26 cellular contexts compared by ENCODE assay signal in genomic region chr12:93274937-93275336, GRCh38.
"Had no signal": no experiment of that assay in that cellular context is flagged by ENCODE, and none has a peak within 500 bp of the region (broad histone marks: within the 10 kb centered on the region; RNA-seq: fewer than 3 reads in every experiment).

No MANE protein-coding gene starts in this region.

- H3K4me3 ChIP-seq: ascending aorta, breast epithelium, cardiac muscle cell, colonic mucosa had no signal

- FAIRE-seq: frontal cortex had no signal

- H3K4me1 Mint-ChIP-seq: activated CD4-positive, alpha-beta memory T cell treated with anti-CD3 and anti-CD28 coated beads, Interleukin-2, amount 10 ng/mL, durations not matched to agents 7 days and 5 days had no signal

- ATAC-seq: activated naive CD4-positive, alpha-beta T cell treated with anti-CD3 and anti-CD28 coated beads, Interleukin-2, amount 50 U/mL, for 72 hours; activated T-cell treated with anti-CD3 and anti-CD28 coated beads, Interleukin-2, amount 50 U/mL, for 72 hours; esophagus mucosa had no signal

- H3K36me3 ChIP-seq: ascending aorta, breast epithelium, cardiac muscle cell, colonic mucosa had no signal

- H3K9me3 ChIP-seq: ascending aorta, breast epithelium, colonic mucosa had no signal

- H3K27ac ChIP-seq: ascending aorta, breast epithelium, cardiac muscle cell, colonic mucosa had no signal

- DNase-seq: activated CD4-positive, alpha-beta memory T cell treated with anti-CD3 and anti-CD28 coated beads, Interleukin-2, amount 10 ng/mL, durations not matched to agents 7 days and 5 days; activated CD4-positive, alpha-beta T cell treated with anti-CD3 and anti-CD28 coated beads for 1 hour; activated CD4-positive, alpha-beta T cell treated with anti-CD3 and anti-CD28 coated beads for 4 hours; activated CD4-positive, alpha-beta T cell treated with anti-CD3 and anti-CD28 coated beads, Interleukin-2, amount 10 ng/mL, durations not matched to agents 7 days and 5 days; activated CD4-positive, alpha-beta T cell treated with anti-CD3 and anti-CD28 coated beads, Interleukin-2, amount 50 U/mL, for 4 hours; activated CD8-positive, alpha-beta memory T cell treated with anti-CD3 and anti-CD28 coated beads, Interleukin-2, amount 50 U/mL, for 48 hours; activated gamma-delta T cell; activated naive CD4-positive, alpha-beta T cell; activated naive CD4-positive, alpha-beta T cell treated with anti-CD3 and anti-CD28 coated beads, Interleukin-2, amount 10 ng/mL, durations not matched to agents 7 days and 5 days; activated naive CD8-positive, alpha-beta T cell treated with anti-CD3 and anti-CD28 coated beads, Interleukin-2, amount 10 ng/mL, durations not matched to agents 7 days and 5 days; activated T-cell treated with anti-CD3 and anti-CD28 coated beads for 4 hours; activated T-cell treated with anti-CD3 and anti-CD28 coated beads, Interleukin-2, amount 50 U/mL, for 24 hours; activated T-cell treated with anti-CD3 and anti-CD28 coated beads, Interleukin-2, amount 50 U/mL, for 72 hours; central memory CD4-positive, alpha-beta T cell; cerebellar nuclear complex; colonic mucosa; effector CD8-positive, alpha-beta T cell; foreskin fibroblast; T-helper 2 cell had no signal

- H3K9me3 Mint-ChIP-seq: activated CD4-positive, alpha-beta memory T cell treated with anti-CD3 and anti-CD28 coated beads, Interleukin-2, amount 10 ng/mL, durations not matched to agents 7 days and 5 days; activated CD4-positive, alpha-beta T cell treated with anti-CD3 and anti-CD28 coated beads, Interleukin-2, amount 10 ng/mL, durations not matched to agents 7 days and 5 days; activated naive CD4-positive, alpha-beta T cell treated with anti-CD3 and anti-CD28 coated beads, Interleukin-2, amount 10 ng/mL, durations not matched to agents 7 days and 5 days; activated naive CD4-positive, alpha-beta T cell treated with anti-CD3 and anti-CD28 coated beads, Interleukin-2, amount 50 U/mL, for 72 hours had no signal

- H3K27ac Mint-ChIP-seq: activated CD4-positive, alpha-beta memory T cell treated with anti-CD3 and anti-CD28 coated beads, Interleukin-2, amount 10 ng/mL, durations not matched to agents 7 days and 5 days; activated CD4-positive, alpha-beta T cell treated with anti-CD3 and anti-CD28 coated beads, Interleukin-2, amount 10 ng/mL, durations not matched to agents 7 days and 5 days; activated naive CD4-positive, alpha-beta T cell treated with anti-CD3 and anti-CD28 coated beads, Interleukin-2, amount 10 ng/mL, durations not matched to agents 7 days and 5 days; activated naive CD8-positive, alpha-beta T cell treated with anti-CD3 and anti-CD28 coated beads, Interleukin-2, amount 10 ng/mL, durations not matched to agents 7 days and 5 days; activated T-cell treated with anti-CD3 and anti-CD28 coated beads, Interleukin-2, amount 50 U/mL, for 24 hours; activated T-cell treated with anti-CD3 and anti-CD28 coated beads, Interleukin-2, amount 50 U/mL, for 72 hours had no signal

- H3K4me1 ChIP-seq: ascending aorta, breast epithelium, colonic mucosa had no signal

- H3K27me3 Mint-ChIP-seq: activated CD4-positive, alpha-beta T cell treated with anti-CD3 and anti-CD28 coated beads, Interleukin-2, amount 10 ng/mL, durations not matched to agents 7 days and 5 days; activated T-cell treated with anti-CD3 and anti-CD28 coated beads, Interleukin-2, amount 50 U/mL, for 24 hours; brain had no signal

- H3K27me3 ChIP-seq: ascending aorta, breast epithelium, cardiac muscle cell, colonic mucosa had no signal

- H3K36me3 Mint-ChIP-seq: activated naive CD4-positive, alpha-beta T cell treated with anti-CD3 and anti-CD28 coated beads, Interleukin-2, amount 10 ng/mL, durations not matched to agents 7 days and 5 days had no signal

- H3K4me3 Mint-ChIP-seq: activated CD4-positive, alpha-beta memory T cell treated with anti-CD3 and anti-CD28 coated beads, Interleukin-2, amount 10 ng/mL, durations not matched to agents 7 days and 5 days; activated CD4-positive, alpha-beta T cell treated with anti-CD3 and anti-CD28 coated beads, Interleukin-2, amount 10 ng/mL, durations not matched to agents 7 days and 5 days; activated naive CD4-positive, alpha-beta T cell treated with anti-CD3 and anti-CD28 coated beads, Interleukin-2, amount 10 ng/mL, durations not matched to agents 7 days and 5 days; activated naive CD8-positive, alpha-beta T cell treated with anti-CD3 and anti-CD28 coated beads, Interleukin-2, amount 10 ng/mL, durations not matched to agents 7 days and 5 days; activated T-cell treated with anti-CD3 and anti-CD28 coated beads, Interleukin-2, amount 50 U/mL, for 24 hours; activated T-cell treated with anti-CD3 and anti-CD28 coated beads, Interleukin-2, amount 50 U/mL, for 72 hours; brain had no signal
